Comparison of ENCODE assay signal across 14 cellular contexts in the genomic region with DNA sequence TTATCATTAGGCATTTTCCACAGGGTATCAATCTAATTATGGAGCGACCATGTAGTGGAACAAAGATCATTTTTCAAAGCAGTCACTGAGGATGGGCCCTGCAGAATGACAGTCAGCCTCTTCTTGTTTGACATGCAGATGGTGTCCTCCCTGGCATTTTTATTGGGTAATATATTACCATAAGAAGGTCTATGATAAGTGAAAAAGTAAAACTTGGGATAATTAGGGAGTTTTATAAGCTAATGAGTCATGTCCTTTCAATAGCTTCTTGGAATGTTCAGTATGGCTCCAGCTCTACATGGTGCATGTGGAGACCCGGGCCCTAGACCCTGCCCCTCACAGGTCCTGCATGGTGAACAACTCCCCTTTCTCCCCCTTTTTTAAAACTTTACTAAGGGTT.
DNase-seq lines count a peak whose midpoint lies in the region; ATAC-seq, FAIRE-seq and TF ChIP-seq lines count a peak whose summit lies in the region.
"Had no signal": no experiment of that assay in that cellular context is flagged by ENCODE, and none has a peak within 500 bp of the region (broad histone marks: within the 10 kb centered on the region; RNA-seq: fewer than 3 reads in every experiment).

No MANE protein-coding gene starts in this region.

- H4K20me1 ChIP-seq in IMR-90 (ENCODE audit: insufficient read depth, low read length) (no peaks in the 10 kb centered on the region), astrocyte (ENCODE audit: insufficient read depth, low read length) (no peaks in the 10 kb centered on the region)
- H4K20me1 ChIP-seq: BLaER1 treated with 17β-estradiol and CSF1 and Interleukin-3, amounts not matched to agents 10 nM and 100 nM had no signal

- TF ChIP-seq POLR2A in IMR-90 (IDR thresholded peaks at IDR 0.05; ENCODE audit: low read depth, low read length) = no peak

- H2BK15ac ChIP-seq in IMR-90 (ENCODE audit: low read depth, low read length) = 0 out of 3 replicates have a peak overlapping the region, but pooled peaks have one; percentile 47

- in situ Hi-C loops in IMR-90 (cut with MboI; ENCODE audit: low sequenced_read_pairs) = loop anchor here (25.0 kb wide), 2 partner anchors 171 to 971 kb away; no protein-coding TSS in a partner anchor

- dilution Hi-C loops in IMR-90 (cut with HindIII; ENCODE audit: low sequenced_read_pairs, unreplicated experiment) = no loop called here

- no peaks in the 10 kb centered on the region for H3K79me1 ChIP-seq in IMR-90 (ENCODE audit: low read depth in 1 of 2, low read length in 2 of 2)

- H4K8ac ChIP-seq in IMR-90 (ENCODE audit: low read depth in 2 of 2, low read length in 2 of 2) = peak overlapping the region; percentile 43 to 77; a peak in 3 of 4 replicates

- no peaks in the 10 kb centered on the region for H3K4me1 Mint-ChIP-seq in astrocyte (ENCODE audit: low read depth, unreplicated experiment)
- H3K4me1 Mint-ChIP-seq in activated naive CD8-positive, alpha-beta T cell treated with anti-CD3 and anti-CD28 coated beads, Interleukin-2, amount 50 U/mL, for 24 hours = no peaks in the 10 kb centered on the region
- H3K4me1 Mint-ChIP-seq: CD4-positive, CD25-positive, alpha-beta regulatory T cell; H9 had no signal

- H3K36me3 ChIP-seq in IMR-90 (ENCODE audit: control insufficient read depth, insufficient read depth, low read length) = no peaks in the 10 kb centered on the region
- no peaks in the 10 kb centered on the region for H3K36me3 ChIP-seq in astrocyte (ENCODE audit: insufficient read depth, low read length)
- H3K36me3 ChIP-seq: BLaER1 treated with 17β-estradiol and CSF1 and Interleukin-3, amounts not matched to agents 10 nM and 100 nM had no signal

- BruUV-seq in IMR-90 (replicated peaks; lab: Mats Ljungman, UMichigan) = no TSS peak

- WGBS in IMR-90 (ENCODE audit: extremely low coverage in 2 of 2, insufficient read length in 1 of 2), 2 experiments = no CpG with 5 or more reads among the region's 2 CpGs

- H3K4me3 ChIP-seq in IMR-90 (ENCODE audit: insufficient read depth, low read depth, low read length) (no peak overlapping the region), astrocyte (ENCODE audit: insufficient read depth, low read depth, low read length) (no peak overlapping the region)
- H3K4me3 ChIP-seq: BLaER1 treated with 17β-estradiol and CSF1 and Interleukin-3, amounts not matched to agents 10 nM and 100 nM; GM12878 had no signal

- no peak for TF ChIP-seq CTCF in IMR-90 (conservative IDR thresholded peaks at IDR 0.05; ENCODE audit: low read depth, low read length)
- TF ChIP-seq CTCF in astrocyte (IDR thresholded peaks at IDR 0.05; ENCODE audit: insufficient read depth, low read depth, low read length) = no peak

- no peaks in the 10 kb centered on the region for H3K27me3 Mint-ChIP-seq in astrocyte (ENCODE audit: low read depth, unreplicated experiment)
- peaks cover 5% of the 10 kb centered on the region for H3K27me3 Mint-ChIP-seq in activated naive CD8-positive, alpha-beta T cell treated with anti-CD3 and anti-CD28 coated beads, Interleukin-2, amount 50 U/mL, for 24 hours
- H3K27me3 Mint-ChIP-seq: CD4-positive, CD25-positive, alpha-beta regulatory T cell had no signal

- no peak overlapping the region for H3K27ac Mint-ChIP-seq in astrocyte (ENCODE audit: unreplicated experiment)
- no peak overlapping the region for H3K27ac Mint-ChIP-seq in activated naive CD8-positive, alpha-beta T cell treated with anti-CD3 and anti-CD28 coated beads, Interleukin-2, amount 50 U/mL, for 24 hours
- H3K27ac Mint-ChIP-seq: CD4-positive, CD25-positive, alpha-beta regulatory T cell; H9 had no signal

- peak overlapping the region; percentile 82 for H2BK120ac ChIP-seq in IMR-90 (ENCODE audit: low read depth, low read length)

- FAIRE-seq in astrocyte (lab: Jason Lieb, UNC) = no peak
- FAIRE-seq: GM12878, GM18507, HepG2 had no signal

- no peaks in the 10 kb centered on the region; the same call in 1 of the 2 replicates for H3K4me1 ChIP-seq in IMR-90 (ENCODE audit: control insufficient read depth, insufficient read depth, low read length)
- peaks cover 4% of the 10 kb centered on the region for H3K4me1 ChIP-seq in astrocyte (ENCODE audit: insufficient read depth, low read length)
- H3K4me1 ChIP-seq: BLaER1 treated with 17β-estradiol and CSF1 and Interleukin-3, amounts not matched to agents 10 nM and 100 nM had no signal

- peak overlapping the region; percentile 39; the same call in 1 of the 2 replicates for H4K91ac ChIP-seq in IMR-90 (ENCODE audit: insufficient read depth, low read depth, low read length)

- no peak overlapping the region for H3K14ac ChIP-seq in IMR-90 (replicated peaks; ENCODE audit: low read depth, low read length)

- H3K4me3 Mint-ChIP-seq in astrocyte (ENCODE audit: unreplicated experiment) = no peak overlapping the region
- H3K4me3 Mint-ChIP-seq in activated naive CD8-positive, alpha-beta T cell treated with anti-CD3 and anti-CD28 coated beads, Interleukin-2, amount 50 U/mL, for 24 hours = no peak overlapping the region
- H3K4me3 Mint-ChIP-seq: CD4-positive, CD25-positive, alpha-beta regulatory T cell; H9 had no signal

- H3K4me2 ChIP-seq in IMR-90 (ENCODE audit: low read depth, low read length) = no peak overlapping the region
- H3K4me2 ChIP-seq in astrocyte (ENCODE audit: low read length) = no peak overlapping the region
- H3K4me2 ChIP-seq: BLaER1 treated with 17β-estradiol and CSF1 and Interleukin-3, amounts not matched to agents 10 nM and 100 nM had no signal

- H3K9me1 ChIP-seq in IMR-90 (ENCODE audit: insufficient read depth, low read length) = no peaks in the 10 kb centered on the region

- no peaks in the 10 kb centered on the region for H3K9me3 Mint-ChIP-seq in astrocyte (ENCODE audit: unreplicated experiment)
- no peaks in the 10 kb centered on the region for H3K9me3 Mint-ChIP-seq in activated naive CD8-positive, alpha-beta T cell treated with anti-CD3 and anti-CD28 coated beads, Interleukin-2, amount 50 U/mL, for 24 hours
- H3K9me3 Mint-ChIP-seq: H9 had no signal

- H4K5ac ChIP-seq in IMR-90 (ENCODE audit: low read depth, low read length) = peak overlapping the region; percentile 79; the same call in 1 of the 2 replicates

- no peak overlapping the region for H2AK5ac ChIP-seq in IMR-90 (ENCODE audit: low read depth, low read length)

- H2BK5ac ChIP-seq in IMR-90 (ENCODE audit: low read depth, low read length, poor library complexity, severe bottlenecking) = peak overlapping the region; percentile 97

- no peaks in the 10 kb centered on the region for H3K27me3 ChIP-seq in IMR-90 (ENCODE audit: control insufficient read depth, insufficient read depth, low read length)
- H3K27me3 ChIP-seq in astrocyte (ENCODE audit: insufficient read depth, low read length) = no peaks in the 10 kb centered on the region
- H3K27me3 ChIP-seq: BLaER1 treated with 17β-estradiol and CSF1 and Interleukin-3, amounts not matched to agents 10 nM and 100 nM had no signal

- no peak for ATAC-seq in IMR-90 (ENCODE audit: low read depth)
- no peak for ATAC-seq in activated naive CD8-positive, alpha-beta T cell treated with anti-CD3 and anti-CD28 coated beads, Interleukin-2, amount 50 U/mL, for 24 hours
- ATAC-seq: GM12878, HepG2 had no signal

- H3K9me3 ChIP-seq in IMR-90 (ENCODE audit: control insufficient read depth, insufficient read depth, low read length) = peaks cover 5% of the 10 kb centered on the region
- no peaks in the 10 kb centered on the region for H3K9me3 ChIP-seq in astrocyte (ENCODE audit: insufficient read depth, low read depth, low read length)

- no peak overlapping the region for H3K9ac ChIP-seq in IMR-90 (ENCODE audit: low read depth, low read length)
- H3K9ac ChIP-seq in astrocyte (ENCODE audit: low read length) = peak overlapping the region; percentile 51
- H3K9ac ChIP-seq: BLaER1 treated with 17β-estradiol and CSF1 and Interleukin-3, amounts not matched to agents 10 nM and 100 nM had no signal

- intact Hi-C loops in IMR-90 (cut with micrococcal nuclease) = no loop called here

- H2AFZ ChIP-seq in IMR-90 (replicated peaks; ENCODE audit: low read length, poor library complexity) (no peak overlapping the region), astrocyte (ENCODE audit: low read depth, low read length) (no peak overlapping the region)

- CTCF ChIA-PET in IMR-90 (lab: Yijun Ruan, JAX) = interaction anchor here (1.4 kb wide), 1 partner anchor 170 kb away, joined by 3 read pairs; no protein-coding TSS in a partner anchor

- H2BK20ac ChIP-seq in IMR-90 (ENCODE audit: low read depth, low read length) = peak overlapping the region; percentile 91; the same call in 1 of the 2 replicates

- no peak overlapping the region for H2AK9ac ChIP-seq in IMR-90 (replicated peaks; ENCODE audit: low read depth, low read length, poor library complexity)

- peak overlapping the region; percentile 87; the same call in 1 of the 2 replicates for H3K4ac ChIP-seq in IMR-90 (ENCODE audit: low read depth, low read length)

- POLR2A ChIA-PET in IMR-90 (lab: Charles Lee; ENCODE audit: unreplicated experiment) = no interaction called here

- H3K56ac ChIP-seq in IMR-90 (ENCODE audit: extremely low read depth, insufficient read depth, low read length) = peak overlapping the region; percentile 28; the same call in 1 of the 2 replicates

- no peaks in the 10 kb centered on the region for H3K36me3 Mint-ChIP-seq in astrocyte (ENCODE audit: low read depth, unreplicated experiment)
- no peaks in the 10 kb centered on the region for H3K36me3 Mint-ChIP-seq in activated naive CD8-positive, alpha-beta T cell treated with anti-CD3 and anti-CD28 coated beads, Interleukin-2, amount 50 U/mL, for 24 hours (ENCODE audit: low read depth)
- H3K36me3 Mint-ChIP-seq: CD4-positive, CD25-positive, alpha-beta regulatory T cell had no signal

- TF ChIP-seq RAD21 in IMR-90 (IDR thresholded peaks at IDR 0.05; ENCODE audit: low read length) = no peak

- peak; percentile 58 for DNase-seq in EH (ENCODE audit: low read depth)
- no peak for DNase-seq in IMR-90
- DNase-seq in astrocyte (ENCODE audit: low read depth) = no peak
- DNase-seq in activated naive CD8-positive, alpha-beta T cell treated with anti-CD3 and anti-CD28 coated beads, Interleukin-2, amount 50 U/mL, for 24 hours = no peak
- no peak for DNase-seq in HUDEP-2 (lab: John Stamatoyannopoulos, UW; ENCODE audit: unreplicated experiment in 76 of 76)
- no peak for DNase-seq in NCI-H345 treated with DMSO at 0.1 percent for 48 hours (lab: John Stamatoyannopoulos, UW; ENCODE audit: unreplicated experiment)
- DNase-seq: CD4-positive, CD25-positive, alpha-beta regulatory T cell; DMS53; GOT3; H9 had no signal

- no peak overlapping the region for H3K23ac ChIP-seq in IMR-90 (ENCODE audit: low read depth, low read length)

- H3K27ac ChIP-seq in IMR-90 (ENCODE audit: insufficient read depth, low read length) = peak overlapping the region; percentile 60
- peak overlapping the region; percentile 87 for H3K27ac ChIP-seq in astrocyte (ENCODE audit: low read depth, low read length)
- H3K27ac ChIP-seq: BLaER1 treated with 17β-estradiol and CSF1 and Interleukin-3, amounts not matched to agents 10 nM and 100 nM had no signal

- no peaks in the 10 kb centered on the region for H3K79me2 ChIP-seq in astrocyte (ENCODE audit: insufficient read depth, low read length)

- peak overlapping the region; percentile 91 for H3K18ac ChIP-seq in IMR-90 (ENCODE audit: low read depth, low read length)

TF ChIP-seq in IMR-90, 13 proteins besides CTCF, POLR2A, EP300 and RAD21 (continues in another document):
- TF ChIP-seq CHD1 (IDR thresholded peaks at IDR 0.05; ENCODE audit: low read depth, low read length) = no peak
- TF ChIP-seq MXI1 (IDR thresholded peaks at IDR 0.05; ENCODE audit: borderline replicate concordance, low read depth, low read length) = no peak
